8 cellular contexts compared by ENCODE assay signal in genomic region chr6:71107935-71108420, GRCh38.
A peak's percentile ranks its signal among the peaks of the same experiment; 100 is the strongest.
DNase-seq lines count a peak whose midpoint lies in the region; ATAC-seq, FAIRE-seq and TF ChIP-seq lines count a peak whose summit lies in the region.

No MANE protein-coding gene starts in this region.

- no peak for TF ChIP-seq CTCF in PC-9 (conservative IDR thresholded peaks at IDR 0.05)

- H3F3A ChIP-seq in PC-9 (ENCODE audit: insufficient read depth, low read depth): no peaks in the 10 kb centered on the region

- H4K20me1 ChIP-seq in PC-9 (ENCODE audit: insufficient read depth): no peaks in the 10 kb centered on the region

- DNase-seq in AG08395 (ENCODE audit: low spot score) (peak; percentile 42), NCI-H2107 treated with DMSO at 0.1 percent for 48 hours (lab: John Stamatoyannopoulos, UW; ENCODE audit: unreplicated experiment) (peak; percentile 38), caudate nucleus (lab: John Stamatoyannopoulos, UW) (peak in 5 of 61 donors; percentile 1 to 32 (median 6)), PC-9 (no peak), GM12891 (ENCODE audit: insufficient read length, low spot score) (no peak)
- DNase-seq in stimulated activated naive CD4-positive, alpha-beta T cell treated with Interleukin-2 at 50 U/mL for 16 hours (lab: John Stamatoyannopoulos, UW): no peak

- CTCF ChIA-PET in PC-9 (lab: Charles Lee): interaction anchor here (0.6 kb wide), 1 partner anchor 32 kb away, joined by 4 read pairs; no protein-coding TSS in a partner anchor

- H3K27me3 ChIP-seq in PC-9 (ENCODE audit: insufficient read depth, low read depth): no peaks in the 10 kb centered on the region

- H3K4me1 ChIP-seq in mesodermal cell (ENCODE audit: control insufficient read depth, insufficient read depth, low read length, poor library complexity, severe bottlenecking) (no peaks in the 10 kb centered on the region), PC-9 (replicated peaks; ENCODE audit: insufficient read depth) (no peaks in the 10 kb centered on the region)

- BruUV-seq in PC-9 (replicated peaks; lab: Mats Ljungman, UMichigan): no TSS peak

- no peak overlapping the region for H2AFZ ChIP-seq in PC-9

- H3K36me3 ChIP-seq in mesodermal cell (ENCODE audit: control insufficient read depth, insufficient read depth, low read length) (no peaks in the 10 kb centered on the region), PC-9 (ENCODE audit: low read depth) (no peaks in the 10 kb centered on the region)

- TF ChIP-seq POLR2A in GM12891 (IDR thresholded peaks at IDR 0.05; ENCODE audit: low read depth, low read length): no peak

- H3K9me3 ChIP-seq in mesodermal cell (ENCODE audit: control insufficient read depth, low read length) (no peaks in the 10 kb centered on the region), PC-9 (ENCODE audit: insufficient read depth, low read depth) (no peaks in the 10 kb centered on the region)

- H3K9me2 ChIP-seq in PC-9 (ENCODE audit: insufficient read depth): no peaks in the 10 kb centered on the region

- POLR2A ChIA-PET in PC-9 (lab: Charles Lee; ENCODE audit: unreplicated experiment): interaction anchor here (0.7 kb wide), 1 partner anchor 414 kb away, joined by 5 read pairs; no protein-coding TSS in a partner anchor

- H3K27ac ChIP-seq in caudate nucleus (ENCODE audit: low read depth, low read length) (peak overlapping the region; percentile 76), mesodermal cell (ENCODE audit: low read depth, low read length, severe bottlenecking) (peak overlapping the region; percentile 47), PC-9 (no peak overlapping the region)

- ATAC-seq in HG03159 (IDR thresholded peaks at IDR 0.05; ENCODE audit: unreplicated experiment): no peak

- FAIRE-seq in GM12891 (lab: Jason Lieb, UNC): no peak

- no peak overlapping the region for H3K4me2 ChIP-seq in PC-9

- intact Hi-C loops in PC-9 (cut with micrococcal nuclease; ENCODE audit: unreplicated experiment): no loop called here

- H3K79me2 ChIP-seq in PC-9 (ENCODE audit: low read depth): no peaks in the 10 kb centered on the region

- WGBS in mesodermal cell (ENCODE audit: insufficient coverage in 2 of 2), 2 experiments: 64% methylated on average over 3 of the region's 5 CpGs; no CpG with 5 or more reads in 1 of the 2 experiments

- H3K4me3 ChIP-seq in mesodermal cell (ENCODE audit: extremely low read depth, insufficient read depth, low read length, poor library complexity, severe bottlenecking): no peak overlapping the region
- H3K4me3 ChIP-seq in PC-9: no peak overlapping the region

TF ChIP-seq in GM12891, 5 proteins besides CTCF, POLR2A, EP300 and RAD21:
- TF ChIP-seq SPI1 (IDR thresholded peaks at IDR 0.05; ENCODE audit: low read depth, low read length) (no peak), POU2F2 (IDR thresholded peaks at IDR 0.05; ENCODE audit: low read depth, low read length) (no peak), POLR2AphosphoS5 (IDR thresholded peaks at IDR 0.05; ENCODE audit: low read depth, low read length) (no peak), TAF1 (IDR thresholded peaks at IDR 0.05; ENCODE audit: low read depth, low read length) (no peak), PAX5 (IDR thresholded peaks at IDR 0.05; ENCODE audit: insufficient read depth, low read length, severe bottlenecking) (no peak)

Comparison
In these comparisons a context has a peak if more than half of its experiments do, and no peak if none do; other contexts are left out.
1. DNase-seq: peak in AG08395 (single experiment) and NCI-H2107 treated with DMSO at 0.1 percent for 48 hours (single experiment); none in stimulated activated naive CD4-positive, alpha-beta T cell treated with Interleukin-2 at 50 U/mL for 16 hours (single experiment), PC-9 (0 of 2) and GM12891 (single experiment).